ENCODE assay signal across 22 cellular contexts in the genomic region with DNA sequence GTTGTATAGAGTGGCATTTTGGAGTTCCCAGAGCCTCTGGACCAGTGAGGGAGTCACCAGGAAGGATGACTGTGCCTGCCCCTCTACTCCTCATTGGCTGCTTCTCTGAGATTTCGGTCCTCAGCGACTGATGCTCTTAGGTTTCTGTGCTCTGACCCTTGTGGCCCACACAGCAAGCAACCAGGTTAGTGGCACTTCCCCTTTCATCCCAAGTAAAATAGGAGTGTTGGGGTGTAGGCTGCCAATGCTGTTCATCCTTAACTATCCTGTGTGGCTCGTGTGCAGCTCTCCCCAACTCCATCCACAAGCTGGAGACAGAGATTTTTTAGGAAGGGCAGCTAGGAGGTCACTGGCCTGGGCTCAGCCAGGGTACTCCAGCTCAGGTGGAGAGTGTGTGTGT. TPM values are rescaled to one million over a fixed set of nuclear protein-coding genes. Genes with fewer than 3 reads are reported as not detected.
A peak's percentile ranks its signal among the peaks of the same experiment; 100 is the strongest.
DNase-seq lines count a peak whose midpoint lies in the region.
"Had no signal": no experiment of that assay in that cellular context is flagged by ENCODE, and none has a peak within 500 bp of the region (broad histone marks: within the 10 kb centered on the region; RNA-seq: fewer than 3 reads in every experiment).

No MANE protein-coding gene starts in this region.

- no peak overlapping the region for H4K8ac ChIP-seq in mesendoderm (ENCODE audit: low read depth, low read length)

- no peak overlapping the region for H2BK5ac ChIP-seq in mesendoderm (ENCODE audit: low read length)

- H2BK120ac ChIP-seq in mesendoderm (ENCODE audit: low read depth, low read length), result no peak overlapping the region

- H3K36me3 ChIP-seq in BLaER1 (no peaks in the 10 kb centered on the region), mesendoderm (ENCODE audit: control insufficient read depth, insufficient read depth, low read length) (no peaks in the 10 kb centered on the region)
- H3K36me3 ChIP-seq: HAP-1 had no signal

- H3K4ac ChIP-seq in mesendoderm (ENCODE audit: low read depth, low read length), result no peak overlapping the region

- H3K79me1 ChIP-seq in mesendoderm (ENCODE audit: low read length), result no peaks in the 10 kb centered on the region

- H3K23ac ChIP-seq in mesendoderm (ENCODE audit: low read length), result no peak overlapping the region

- H4K20me1 ChIP-seq in BLaER1, result no peaks in the 10 kb centered on the region

- H3K4me3 ChIP-seq in BLaER1, result no peak overlapping the region
- no peak overlapping the region for H3K4me3 ChIP-seq in mesendoderm (ENCODE audit: low read length)
- H3K4me3 ChIP-seq: A549, HAP-1 had no signal

- no peaks in the 10 kb centered on the region for H3K79me2 ChIP-seq in mesendoderm (ENCODE audit: control insufficient read depth, insufficient read depth, low read length)

- DNase-seq in H4 (ENCODE audit: low spot score), result peak; percentile 4
- DNase-seq in RKO (ENCODE audit: low spot score), result peak; percentile 3
- peak; percentile 3 for DNase-seq in mesendoderm
- no peak for DNase-seq in inferior parietal cortex (ENCODE audit: extremely low spot score)
- DNase-seq in NCI-H526 treated with DMSO at 0.1 percent for 48 hours (lab: John Stamatoyannopoulos, UW), result no peak
- DNase-seq in NCI-H2227 (lab: John Stamatoyannopoulos, UW; ENCODE audit: unreplicated experiment), result no peak
- DNase-seq: AML-193; Calu3; CD8-positive, alpha-beta T cell; DMS53; DND-41; EL; IMR-90; Kasumi-1; KG1 had no signal

- no peak overlapping the region for H3K9ac ChIP-seq in BLaER1
- no peak overlapping the region for H3K9ac ChIP-seq in mesendoderm (ENCODE audit: low read length)

- H3K27ac ChIP-seq in BLaER1, result no peak overlapping the region
- H3K27ac ChIP-seq in mesendoderm (ENCODE audit: low read depth, low read length), result no peak overlapping the region
- H3K27ac ChIP-seq: 22Rv1, A549, HL-60 had no signal

- H4K5ac ChIP-seq in mesendoderm (ENCODE audit: low read length), result no peak overlapping the region

- no peaks in the 10 kb centered on the region for H3K9me3 ChIP-seq in BLaER1
- H3K9me3 ChIP-seq: A549, HAP-1 had no signal

- no peaks in the 10 kb centered on the region for H3K27me3 ChIP-seq in BLaER1
- H3K27me3 ChIP-seq in mesendoderm (ENCODE audit: insufficient read depth, low read length, poor library complexity), result no peaks in the 10 kb centered on the region

- WGBS in mesendoderm (ENCODE audit: extremely low coverage, insufficient coverage, low lambda C conversion rate), result no CpG with 5 or more reads among the region's 3 CpGs

- H3K4me1 ChIP-seq in BLaER1, result peaks cover 50% of the 10 kb centered on the region
- H3K4me1 ChIP-seq in mesendoderm (ENCODE audit: control insufficient read depth, low read depth, low read length), result no peaks in the 10 kb centered on the region
- H3K4me1 ChIP-seq: A549, HAP-1 had no signal

- H3K18ac ChIP-seq in mesendoderm (ENCODE audit: low read length), result no peak overlapping the region

- H2BK15ac ChIP-seq in mesendoderm (replicated peaks; ENCODE audit: low read depth), result no peak overlapping the region

- no peak overlapping the region for H2AK5ac ChIP-seq in mesendoderm (ENCODE audit: low read length)

- peak overlapping the region; percentile 17; the same call in 1 of the 2 replicates for H3K4me2 ChIP-seq in BLaER1
- H3K4me2 ChIP-seq in mesendoderm (ENCODE audit: low read length), result no peak overlapping the region
- H3K4me2 ChIP-seq: A549 had no signal

- H3K56ac ChIP-seq in mesendoderm (ENCODE audit: low read length), result no peak overlapping the region

RNA-seq across cellular contexts. Expression of a gene that starts 21.3 kb away (rescaled TPM):
- total RNA-seq in H4 (2014; rRNA removed; shearing (Covaris generic)), result not detected in 2 replicates
- not detected for polyA plus RNA-seq in mesendoderm (2013, experiment 1 of 2)
- polyA plus RNA-seq in mesendoderm (2013, experiment 2 of 2), result not detected
- total RNA-seq: Calu3; CD8-positive, alpha-beta T cell; H1; IMR-90 had no signal
- polyA plus RNA-seq: A549, BJ, H1, IMR-90 had no signal

RNA-seq across cellular contexts. Expression of a gene that starts 35.9 kb away (rescaled TPM):
- total RNA-seq in H4 (2014; rRNA removed; shearing (Covaris generic)), result not detected in 2 replicates
- not detected for polyA plus RNA-seq in mesendoderm (2013, experiment 1 of 2)
- not detected for polyA plus RNA-seq in mesendoderm (2013, experiment 2 of 2)
- total RNA-seq: Calu3; CD8-positive, alpha-beta T cell; H1; IMR-90 had no signal
- polyA plus RNA-seq: A549, BJ, H1, IMR-90 had no signal

RNA-seq across cellular contexts. Expression of a gene that starts 37.8 kb away (rescaled TPM):
- 1.9 and 3.4 TPM in 2 replicates for total RNA-seq in H4 (2014; rRNA removed; shearing (Covaris generic))
- polyA plus RNA-seq in mesendoderm (2013, experiment 1 of 2), result 0.74 TPM
- polyA plus RNA-seq in mesendoderm (2013, experiment 2 of 2), result 0.88 TPM
- total RNA-seq: CD8-positive, alpha-beta T cell had no signal

RNA-seq across cellular contexts. Expression of a gene that starts 37.9 kb away (rescaled TPM):
- 0.06 and 0.14 TPM in 2 replicates for total RNA-seq in H4 (2014; rRNA removed; shearing (Covaris generic))
- 0.65 TPM for polyA plus RNA-seq in mesendoderm (2013, experiment 1 of 2)
- 0.60 TPM for polyA plus RNA-seq in mesendoderm (2013, experiment 2 of 2)
- total RNA-seq: IMR-90 had no signal

RNA-seq across cellular contexts. Expression of a gene that starts 59.9 kb away (rescaled TPM):
- total RNA-seq in H4 (2014; rRNA removed; shearing (Covaris generic)), result not detected in 2 replicates
- not detected for polyA plus RNA-seq in mesendoderm (2013, experiment 1 of 2)
- not detected for polyA plus RNA-seq in mesendoderm (2013, experiment 2 of 2)
- total RNA-seq: Calu3; CD8-positive, alpha-beta T cell; H1; IMR-90 had no signal
- polyA plus RNA-seq: A549, BJ, H1, IMR-90 had no signal

Comparison
In these comparisons a context has a peak if more than half of its experiments do, and no peak if none do; other contexts are left out.
1. DNase-seq: peak in H4 (single experiment), RKO (single experiment) and mesendoderm (single experiment); none in inferior parietal cortex (single experiment), NCI-H526 treated with DMSO at 0.1 percent for 48 hours (single experiment) and NCI-H2227 (single experiment).